ENCODE assay signal across 8 cellular contexts in genomic region chr5:96702503-96703383, GRCh38. TPM values are rescaled to one million over a fixed set of nuclear protein-coding genes. Genes with fewer than 3 reads are reported as not detected.
DNase-seq lines count a peak whose midpoint lies in the region; ATAC-seq, FAIRE-seq and TF ChIP-seq lines count a peak whose summit lies in the region.

No MANE protein-coding gene starts in this region.

- H2BK15ac ChIP-seq in H1 (ENCODE audit: low read length): no peak overlapping the region; the same call in 1 of the 2 replicates
- H2BK15ac ChIP-seq in mesendoderm (replicated peaks; ENCODE audit: low read depth): no peak overlapping the region

- peaks cover 0 to 12% (median 4%) of the 10 kb centered on the region in 4 experiments; a peak in 4 of 7 replicates for H3K4me1 ChIP-seq in H1 (replicated peaks in 1 of 4; ENCODE audit: control insufficient read depth in 3 of 4, insufficient read depth in 4 of 4, low read length in 3 of 4)
- H3K4me1 ChIP-seq in mesendoderm (ENCODE audit: control insufficient read depth, low read depth, low read length): peaks cover 11% of the 10 kb centered on the region

- ATAC-seq in GM18858 (IDR thresholded peaks at IDR 0.05; ENCODE audit: unreplicated experiment) (peak; percentile 51), HG03066 (IDR thresholded peaks at IDR 0.05; ENCODE audit: low read depth, unreplicated experiment) (peak; percentile 47)

- H3K18ac ChIP-seq in H1 (ENCODE audit: extremely low read depth, low read length) (peak overlapping the region; percentile 81; the same call in 1 of the 2 replicates), mesendoderm (ENCODE audit: low read length) (no peak overlapping the region)

- H4K5ac ChIP-seq in H1 (ENCODE audit: insufficient read length, low read depth, low read length): no peak overlapping the region
- H4K5ac ChIP-seq in mesendoderm (ENCODE audit: low read length): no peak overlapping the region

- no peak for TF ChIP-seq EP300 in H1 (IDR thresholded peaks at IDR 0.05; ENCODE audit: borderline replicate concordance in 1 of 2, low read depth in 2 of 2, low read length in 2 of 2)

- no peak overlapping the region; the same call in 1 of the 2 replicates for H2BK12ac ChIP-seq in H1 (ENCODE audit: low read depth, low read length)

- H2BK120ac ChIP-seq in H1 (replicated peaks; ENCODE audit: low read depth, low read length): no peak overlapping the region
- H2BK120ac ChIP-seq in mesendoderm (ENCODE audit: low read depth, low read length): no peak overlapping the region

- H3K36me3 ChIP-seq in H1 (ENCODE audit: control insufficient read depth in 2 of 4, insufficient read depth in 4 of 4, low read length in 3 of 4) (no peaks in the 10 kb centered on the region), mesendoderm (ENCODE audit: control insufficient read depth, insufficient read depth, low read length) (no peaks in the 10 kb centered on the region)

- peak; percentile 94 for DNase-seq in A172 (ENCODE audit: low spot score)
- DNase-seq in NCI-H526 (lab: John Stamatoyannopoulos, UW): peak; percentile 41 to 76
- DNase-seq in activated CD8-positive, alpha-beta memory T cell treated with anti-CD3 and anti-CD28 coated beads, Interleukin-2, amount 50 U/mL, for 24 hours (ENCODE audit: extremely low read depth): peak; percentile 54
- DNase-seq in H1 (ENCODE audit: low read depth in 1 of 2, low spot score in 2 of 2): peak in 1 of 2 experiments; percentile 82
- peak; percentile 89 for DNase-seq in mesendoderm
- DNase-seq in stimulated activated CD8-positive, alpha-beta memory T cell treated with anti-CD3 and anti-CD28 coated beads, Interleukin-12 subunit alpha, Interleukin-12 subunit beta, amount 100 ng/mL, for 1 hour (ENCODE audit: low read depth): peak; percentile 61

- H3K4me2 ChIP-seq in H1 (ENCODE audit: insufficient read depth in 1 of 2, low read depth in 2 of 2, low read length in 2 of 2): peak overlapping the region; percentile 91 to 98
- H3K4me2 ChIP-seq in mesendoderm (ENCODE audit: low read length): peak overlapping the region; percentile 84

- H4K91ac ChIP-seq in H1 (replicated peaks; ENCODE audit: insufficient read length, low read length): peak overlapping the region; percentile 49

- H3K4me3 ChIP-seq in H1 (ENCODE audit: extremely low read depth in 1 of 4, insufficient read depth in 2 of 4, low read depth in 3 of 4, low read length in 4 of 4) (peak overlapping the region; percentile 80 to 88 (median 86)), mesendoderm (ENCODE audit: low read length) (peak overlapping the region; percentile 62)

- no peak overlapping the region for H3K14ac ChIP-seq in H1 (ENCODE audit: insufficient read length)

- H4K8ac ChIP-seq in H1 (ENCODE audit: extremely low read depth, insufficient read depth, low read length) (peak overlapping the region; percentile 58; the same call in 1 of the 2 replicates), mesendoderm (ENCODE audit: low read depth, low read length) (no peak overlapping the region)

- H2BK5ac ChIP-seq in H1 (ENCODE audit: low read depth, low read length): peak overlapping the region; percentile 37; the same call in 1 of the 2 replicates
- peak overlapping the region; percentile 17 for H2BK5ac ChIP-seq in mesendoderm (ENCODE audit: low read length)

- H3K79me1 ChIP-seq in H1 (ENCODE audit: low read depth, low read length): no peaks in the 10 kb centered on the region
- H3K79me1 ChIP-seq in mesendoderm (ENCODE audit: low read length): no peaks in the 10 kb centered on the region

- no peak for TF ChIP-seq CTCF in H1 (IDR thresholded peaks at IDR 0.05; ENCODE audit: control extremely low read depth in 1 of 3, insufficient read depth in 1 of 3, low read depth in 1 of 3, low read length in 3 of 3)

- peak in 1 of 2 experiments; percentile 41; a peak in 1 of 3 replicates for TF ChIP-seq POLR2A in H1 (IDR thresholded peaks at IDR 0.05; ENCODE audit: control extremely low read depth in 1 of 2, low read depth in 2 of 2, low read length in 2 of 2)

- WGBS in H1 (ENCODE audit: extremely low coverage in 1 of 2, insufficient coverage in 1 of 2, insufficient read length in 1 of 2, insufficient replicate concordance in 2 of 2, low coverage in 1 of 2, low lambda C conversion rate in 2 of 2, missing lambda C conversion rate in 1 of 2), 2 experiments: 4% methylated on average over 61 of the region's 70 CpGs; no CpG with 5 or more reads in 1 of the 2 experiments
- WGBS in mesendoderm (ENCODE audit: extremely low coverage, insufficient coverage, low lambda C conversion rate): no CpG with 5 or more reads among the region's 70 CpGs

- H3K56ac ChIP-seq in H1 (replicated peaks; ENCODE audit: insufficient read length, low read depth, low read length) (no peak overlapping the region), mesendoderm (ENCODE audit: low read length) (peak overlapping the region; percentile 93)

- peak overlapping the region; percentile 70 for H3K4ac ChIP-seq in H1 (replicated peaks; ENCODE audit: insufficient read length, low read depth, low read length)
- no peak overlapping the region for H3K4ac ChIP-seq in mesendoderm (ENCODE audit: low read depth, low read length)

- H3K27me3 ChIP-seq in H1 (replicated peaks in 1 of 4; ENCODE audit: control insufficient read depth in 3 of 4, extremely low read depth in 1 of 4, insufficient read depth in 3 of 4, low read length in 3 of 4): peaks cover 0 to 2% (median 0%) of the 10 kb centered on the region in 4 experiments; a peak in 3 of 7 replicates
- H3K27me3 ChIP-seq in mesendoderm (ENCODE audit: insufficient read depth, low read length, poor library complexity): no peaks in the 10 kb centered on the region

- H2BK20ac ChIP-seq in H1 (ENCODE audit: low read length): 0 out of 2 replicates have a peak overlapping the region, but pooled peaks have one; percentile 36

- H2AK5ac ChIP-seq in H1 (ENCODE audit: low read depth, low read length) (no peak overlapping the region), mesendoderm (ENCODE audit: low read length) (no peak overlapping the region)

- no peaks in the 10 kb centered on the region for H3K9me3 ChIP-seq in H1 (ENCODE audit: insufficient read depth in 2 of 2, low read depth in 1 of 2, low read length in 1 of 2)

- no peak for TF ChIP-seq RAD21 in H1 (IDR thresholded peaks at IDR 0.05 in 1 of 2, conservative IDR thresholded peaks at IDR 0.05 in 1 of 2; ENCODE audit: low read depth in 2 of 2, low read length in 2 of 2)

- CTCF ChIA-PET in H1 (lab: Charles Lee; ENCODE audit: partially characterized antibody): interaction anchor here (0.7 to 1.9 kb wide), 11 partner anchors 12 to 571 kb away, joined by 3 to 9 read pairs (median 4); no protein-coding TSS in a partner anchor

- no peaks in the 10 kb centered on the region for H3K79me2 ChIP-seq in H1 (ENCODE audit: control insufficient read depth in 1 of 2, insufficient read depth in 2 of 2, low read length in 2 of 2)
- H3K79me2 ChIP-seq in mesendoderm (ENCODE audit: control insufficient read depth, insufficient read depth, low read length): no peaks in the 10 kb centered on the region

- peak overlapping the region; percentile 93 for H2AFZ ChIP-seq in H1 (ENCODE audit: low read length)

- peak overlapping the region; percentile 14 to 83 (median 76) for H3K9ac ChIP-seq in H1 (replicated peaks in 1 of 4; ENCODE audit: extremely low read depth in 1 of 4, low read depth in 3 of 4, low read length in 3 of 4)
- peak overlapping the region; percentile 77 for H3K9ac ChIP-seq in mesendoderm (ENCODE audit: low read length)

- no peak overlapping the region for H3K23ac ChIP-seq in H1 (ENCODE audit: insufficient read length)
- no peak overlapping the region for H3K23ac ChIP-seq in mesendoderm (ENCODE audit: low read length)

- no peak for FAIRE-seq in H1 (lab: Jason Lieb, UNC)

- POLR2A ChIA-PET in H1 (lab: Charles Lee; ENCODE audit: partially characterized antibody): interaction anchor here (0.5 to 2.9 kb wide), 8 partner anchors 12 to 106 kb away, joined by 3 to 11 read pairs (median 4); partner anchors contain the start of gene CAST

- H3K27ac ChIP-seq in H1 (ENCODE audit: low read depth, low read length) (peak overlapping the region; percentile 38; the same call in 1 of the 2 replicates), mesendoderm (ENCODE audit: low read depth, low read length) (peak overlapping the region; percentile 10)

- H3K23me2 ChIP-seq in H1 (ENCODE audit: low read depth, low read length): peaks cover 6% of the 10 kb centered on the region; the same call in 1 of the 2 replicates

- peaks cover 0 to 2% of the 10 kb centered on the region in 2 experiments for H4K20me1 ChIP-seq in H1 (replicated peaks in 1 of 2; ENCODE audit: control insufficient read depth in 1 of 2, insufficient read depth in 2 of 2, low read length in 2 of 2)

TF ChIP-seq in H1, 55 proteins besides CTCF, POLR2A, EP300 and RAD21 (continues in another document):
- TF ChIP-seq BACH1 (IDR thresholded peaks at IDR 0.05; ENCODE audit: low read length) (peak; percentile 90), ASH2L (IDR thresholded peaks at IDR 0.05; ENCODE audit: low read length) (peak; percentile 93), SP2 (IDR thresholded peaks at IDR 0.05; ENCODE audit: low read length) (no peak), GTF2F1 (IDR thresholded peaks at IDR 0.05; ENCODE audit: borderline replicate concordance, low read depth, low read length) (no peak), SIN3A (conservative IDR thresholded peaks at IDR 0.05 in 1 of 2, IDR thresholded peaks at IDR 0.05 in 1 of 2; ENCODE audit: low read depth in 1 of 2, low read length in 2 of 2) (peak; percentile 27 to 64; a peak in 1 of 4 replicates), EGR1 (IDR thresholded peaks at IDR 0.05; ENCODE audit: borderline replicate concordance, low read depth, low read length) (no peak), SP4 (IDR thresholded peaks at IDR 0.05; ENCODE audit: low read length) (no peak)
- TF ChIP-seq, protein P1, sequence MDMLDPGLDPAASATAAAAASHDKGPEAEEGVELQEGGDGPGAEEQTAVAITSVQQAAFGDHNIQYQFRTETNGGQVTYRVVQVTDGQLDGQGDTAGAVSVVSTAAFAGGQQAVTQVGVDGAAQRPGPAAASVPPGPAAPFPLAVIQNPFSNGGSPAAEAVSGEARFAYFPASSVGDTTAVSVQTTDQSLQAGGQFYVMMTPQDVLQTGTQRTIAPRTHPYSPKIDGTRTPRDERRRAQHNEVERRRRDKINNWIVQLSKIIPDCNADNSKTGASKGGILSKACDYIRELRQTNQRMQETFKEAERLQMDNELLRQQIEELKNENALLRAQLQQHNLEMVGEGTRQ (IDR thresholded peaks at IDR 0.05; ENCODE audit: low read length): no peak

RNA-seq across cellular contexts. Expression of gene CAST, which starts 40.6 kb away (rescaled TPM):
- 166 and 225 TPM in 2 replicates for total RNA-seq in A172 (2014; rRNA removed; shearing (Covaris generic))
- total RNA-seq in H1 (2021; fragmentation: NEBNext Ultra II Directional; extraction: Animal tissue kit (Norgen Biotek cat#: 25700)): 47.2 and 48.2 TPM in 2 replicates
- polyA plus RNA-seq in H1 (2011; rRNA removed): 6.6 and 9.0 TPM in 2 replicates
- 16.0 TPM for polyA plus RNA-seq in H1 (2011; cell fraction: cytosol; rRNA removed)
- polyA plus RNA-seq in H1 (2011; cell fraction: nucleus; rRNA removed): 18.9 TPM
- 23.1 to 34.5 TPM (median 24.7 TPM) in 4 replicates for polyA plus RNA-seq in H1 (2012, experiment 1 of 2)
- 3.1 TPM for polyA plus RNA-seq in H1 (2012, experiment 2 of 2)
- 48.5 TPM for polyA plus RNA-seq in H1 (2013, experiment 1 of 2)
- 41.7 TPM for polyA plus RNA-seq in H1 (2013, experiment 2 of 2)
- 9.7 and 14.7 TPM in 2 replicates for polyA minus RNA-seq in H1 (2011; rRNA and poly(A)+ RNA removed)
- polyA minus RNA-seq in H1 (2011; cell fraction: cytosol; rRNA and poly(A)+ RNA removed): 13.4 TPM
- polyA minus RNA-seq in H1 (2011; cell fraction: nucleus; rRNA and poly(A)+ RNA removed): 61.8 TPM
- polyA plus RNA-seq in mesendoderm (2013, experiment 1 of 2): 22.7 TPM
- polyA plus RNA-seq in mesendoderm (2013, experiment 2 of 2): 25.6 TPM
